In genomic region chr10:62044569-62044968, GRCh38 we compare ENCODE assay signal across 13 cellular contexts.
DNase-seq lines count a peak whose midpoint lies in the region; ATAC-seq, FAIRE-seq and TF ChIP-seq lines count a peak whose summit lies in the region.
"Had no signal": no experiment of that assay in that cellular context is flagged by ENCODE, and none has a peak within 500 bp of the region (broad histone marks: within the 10 kb centered on the region; RNA-seq: fewer than 3 reads in every experiment).

No MANE protein-coding gene starts in this region.

- H3K4me1 ChIP-seq in Panc1 (ENCODE audit: control insufficient read depth, insufficient read depth, low read length) = peaks cover 75% of the 10 kb centered on the region
- H3K4me1 ChIP-seq in endothelial cell of umbilical vein (ENCODE audit: control insufficient read depth, extremely low read depth, insufficient read depth, low read length) = peaks cover 38% of the 10 kb centered on the region

- no TSS peak for BruUV-seq in Panc1 (replicated peaks; lab: Mats Ljungman, UMichigan)
- no TSS peak for BruUV-seq in endothelial cell of umbilical vein (replicated peaks; lab: Mats Ljungman, UMichigan)

- CTCF ChIA-PET in activated naive CD4-positive, alpha-beta T cell treated with anti-CD3 and anti-CD28 coated beads for 36 hours (lab: Charles Lee) = no interaction called here
- CTCF ChIA-PET in Panc1 (lab: Charles Lee) (interaction anchor here (0.6 to 0.7 kb wide), 2 partner anchors 220 to 949 kb away, joined by 3 to 5 read pairs; no protein-coding TSS in a partner anchor), endothelial cell of umbilical vein (lab: Charles Lee) (interaction anchor here (14.6 kb wide), 1 partner anchor 203 kb away, joined by 468 read pairs; no protein-coding TSS in a partner anchor)

- H3K27me3 Mint-ChIP-seq in activated naive CD4-positive, alpha-beta T cell treated with anti-CD3 and anti-CD28 coated beads for 36 hours (ENCODE audit: low read depth) = no peaks in the 10 kb centered on the region
- H3K27me3 Mint-ChIP-seq in stimulated activated naive B cell treated with anti-CD40 and anti-IgM and Interleukin-4, amounts not matched to agents 10 μg/mL and 1 μg/mL and 100 μg/mL, for 72 hours = no peaks in the 10 kb centered on the region

- POLR2A ChIA-PET in Panc1 (lab: Charles Lee) (no interaction called here), endothelial cell of umbilical vein (lab: Charles Lee) (no interaction called here)

- H3K9ac ChIP-seq in endothelial cell of umbilical vein (replicated peaks; ENCODE audit: extremely low read depth, insufficient read depth, low read length) = no peak overlapping the region

- intact Hi-C loops in activated naive CD4-positive, alpha-beta T cell treated with anti-CD3 and anti-CD28 coated beads for 36 hours (cut with micrococcal nuclease) = loop anchor here (10.0 kb wide), 1 partner anchor 1090 kb away; the partner anchor contains the start of gene NRBF2
- intact Hi-C loops in Panc1 (cut with micrococcal nuclease; ENCODE audit: unreplicated experiment) (no loop called here), endothelial cell of umbilical vein (cut with micrococcal nuclease) (no loop called here)

- no peak for ATAC-seq in Panc1
- no peak for ATAC-seq in stimulated activated naive B cell treated with anti-CD40 and anti-IgM and Interleukin-4, amounts not matched to agents 10 μg/mL and 1 μg/mL and 100 μg/mL, for 72 hours (replicated peaks)
- no peak for ATAC-seq in HG03378 (IDR thresholded peaks at IDR 0.05; ENCODE audit: unreplicated experiment)
- ATAC-seq in HG02623 (IDR thresholded peaks at IDR 0.05; ENCODE audit: unreplicated experiment) = no peak

- in situ Hi-C loops in Panc1 (cut with HindIII; ENCODE audit: low pct_unique_long_range_greater_than_20kb, low sequenced_read_pairs) = no loop called here

- H3K9me3 Mint-ChIP-seq in activated naive CD4-positive, alpha-beta T cell treated with anti-CD3 and anti-CD28 coated beads for 36 hours = no peaks in the 10 kb centered on the region
- peaks cover 7 to 9% of the 10 kb centered on the region in 2 donors for H3K9me3 Mint-ChIP-seq in stimulated activated naive B cell treated with anti-CD40 and anti-IgM and Interleukin-4, amounts not matched to agents 10 μg/mL and 1 μg/mL and 100 μg/mL, for 72 hours
- H3K9me3 Mint-ChIP-seq: nephron progenitor cell had no signal

- no peak for TF ChIP-seq POLR2A in endothelial cell of umbilical vein (IDR thresholded peaks at IDR 0.05; ENCODE audit: low read depth, low read length)

- FAIRE-seq in endothelial cell of umbilical vein (lab: Jason Lieb, UNC) = no peak
- FAIRE-seq: endometrium had no signal

- peak overlapping the region; percentile 1 for H3K4me3 Mint-ChIP-seq in activated naive CD4-positive, alpha-beta T cell treated with anti-CD3 and anti-CD28 coated beads for 36 hours
- peak overlapping the region; percentile 17 to 37 for H3K4me3 Mint-ChIP-seq in stimulated activated naive B cell treated with anti-CD40 and anti-IgM and Interleukin-4, amounts not matched to agents 10 μg/mL and 1 μg/mL and 100 μg/mL, for 72 hours
- H3K4me3 Mint-ChIP-seq: nephron progenitor cell had no signal

- no peaks in the 10 kb centered on the region for H3K79me2 ChIP-seq in endothelial cell of umbilical vein (ENCODE audit: control insufficient read depth, insufficient read depth, low read length)

- no peak for TF ChIP-seq CTCF in Panc1 (IDR thresholded peaks at IDR 0.05)
- no peak for TF ChIP-seq CTCF in endothelial cell of umbilical vein (IDR thresholded peaks at IDR 0.05; ENCODE audit: extremely low read depth in 1 of 2, insufficient read depth in 1 of 2, low read depth in 1 of 2, low read length in 2 of 2)

- H4K20me1 ChIP-seq in endothelial cell of umbilical vein (replicated peaks; ENCODE audit: control insufficient read depth, extremely low read depth, insufficient read depth, low read length) = no peaks in the 10 kb centered on the region

- no peak overlapping the region for H3K4me2 ChIP-seq in endothelial cell of umbilical vein (ENCODE audit: insufficient read depth, low read length)

- dilution Hi-C loops in endothelial cell of umbilical vein (cut with MboI; ENCODE audit: extremely low pct_ligation_motif_present, low sequenced_read_pairs) = no loop called here

- H2AFZ ChIP-seq in endothelial cell of umbilical vein (ENCODE audit: low read depth, low read length) = no peak overlapping the region

- no peaks in the 10 kb centered on the region for H3K27me3 ChIP-seq in Panc1 (ENCODE audit: control insufficient read depth, insufficient read depth, low read length)
- no peaks in the 10 kb centered on the region for H3K27me3 ChIP-seq in endothelial cell of umbilical vein (ENCODE audit: control insufficient read depth in 2 of 2, insufficient read depth in 2 of 2, low read length in 2 of 2)

- no peaks in the 10 kb centered on the region for H3K36me3 ChIP-seq in Panc1 (ENCODE audit: control insufficient read depth, insufficient read depth, low read length)
- H3K36me3 ChIP-seq in endothelial cell of umbilical vein (ENCODE audit: control insufficient read depth in 2 of 2, extremely low read depth in 1 of 2, insufficient read depth in 2 of 2, low read length in 2 of 2) = no peaks in the 10 kb centered on the region

- H3K4me3 ChIP-seq in Panc1 (ENCODE audit: low read depth in 2 of 2, low read length in 2 of 2) (no peak overlapping the region), endothelial cell of umbilical vein (replicated peaks in 1 of 3; ENCODE audit: insufficient read depth in 1 of 3, low read depth in 1 of 3, low read length in 3 of 3) (no peak overlapping the region)

- peaks cover 92% of the 10 kb centered on the region for H3K4me1 Mint-ChIP-seq in activated naive CD4-positive, alpha-beta T cell treated with anti-CD3 and anti-CD28 coated beads for 36 hours (ENCODE audit: low read depth)
- H3K4me1 Mint-ChIP-seq in stimulated activated naive B cell treated with anti-CD40 and anti-IgM and Interleukin-4, amounts not matched to agents 10 μg/mL and 1 μg/mL and 100 μg/mL, for 72 hours = peaks cover 64 to 98% of the 10 kb centered on the region in 2 donors

- no peaks in the 10 kb centered on the region for H3K9me1 ChIP-seq in endothelial cell of umbilical vein (replicated peaks; ENCODE audit: control insufficient read depth, extremely low read depth, insufficient read depth, low read length)

- peak overlapping the region; percentile 87 for H3K27ac ChIP-seq in Panc1 (ENCODE audit: low read length)
- no peak overlapping the region for H3K27ac ChIP-seq in endothelial cell of umbilical vein (ENCODE audit: insufficient read depth, low read depth, low read length)

- peak overlapping the region; percentile 100 for H3K27ac Mint-ChIP-seq in activated naive CD4-positive, alpha-beta T cell treated with anti-CD3 and anti-CD28 coated beads for 36 hours
- H3K27ac Mint-ChIP-seq in stimulated activated naive B cell treated with anti-CD40 and anti-IgM and Interleukin-4, amounts not matched to agents 10 μg/mL and 1 μg/mL and 100 μg/mL, for 72 hours = peak overlapping the region; percentile 96
- H3K27ac Mint-ChIP-seq: nephron progenitor cell had no signal

- no peak for DNase-seq in activated naive CD4-positive, alpha-beta T cell treated with anti-CD3 and anti-CD28 coated beads for 36 hours
- no peak for DNase-seq in activated naive CD4-positive, alpha-beta T cell treated with Interleukin-2 at 50 U/mL for 16 hours
- DNase-seq in Panc1 (ENCODE audit: low read depth, low spot score) (no peak), endothelial cell of umbilical vein (ENCODE audit: low read depth, low spot score) (peak; percentile 30), NCI-H1092 treated with DMSO at 0.1 percent for 48 hours (lab: John Stamatoyannopoulos, UW) (no peak)
- no peak for DNase-seq in stimulated activated naive B cell treated with anti-CD40 and anti-IgM and Interleukin-4, amounts not matched to agents 10 μg/mL and 1 μg/mL and 100 μg/mL, for 72 hours
- DNase-seq: activated CD4-positive, alpha-beta T cell treated with anti-CD3 and anti-CD28 coated beads, Interleukin-2, amount 50 U/mL, for 1 hour; aorta; NCI-H2171 treated with DMSO at 0.1 percent for 48 hours; nephron progenitor cell had no signal

- peaks cover 63% of the 10 kb centered on the region for H3K36me3 Mint-ChIP-seq in activated naive CD4-positive, alpha-beta T cell treated with anti-CD3 and anti-CD28 coated beads for 36 hours (ENCODE audit: low read depth)
- H3K36me3 Mint-ChIP-seq in stimulated activated naive B cell treated with anti-CD40 and anti-IgM and Interleukin-4, amounts not matched to agents 10 μg/mL and 1 μg/mL and 100 μg/mL, for 72 hours = peaks cover 52 to 76% of the 10 kb centered on the region in 2 donors

- H3K9me3 ChIP-seq in Panc1 (ENCODE audit: control insufficient read depth, insufficient read depth, low read depth, low read length) = no peaks in the 10 kb centered on the region
- no peaks in the 10 kb centered on the region for H3K9me3 ChIP-seq in endothelial cell of umbilical vein (replicated peaks; ENCODE audit: control insufficient read depth, insufficient read depth, low read length)

TF ChIP-seq in endothelial cell of umbilical vein, 7 proteins besides CTCF, POLR2A, EP300 and RAD21:
- no peak for TF ChIP-seq FOS (IDR thresholded peaks at IDR 0.05; ENCODE audit: borderline replicate concordance, insufficient read depth, low read length)
- no peak for TF ChIP-seq POLR2AphosphoS5 (IDR thresholded peaks at IDR 0.05; ENCODE audit: insufficient read depth, low read depth, low read length)
- TF ChIP-seq MAX (IDR thresholded peaks at IDR 0.05; ENCODE audit: insufficient read depth, insufficient read length) = no peak
- TF ChIP-seq EZH2 (IDR thresholded peaks at IDR 0.05; ENCODE audit: borderline replicate concordance, low read depth, low read length, severe bottlenecking) = no peak
- TF ChIP-seq JUN (IDR thresholded peaks at IDR 0.05; ENCODE audit: borderline replicate concordance, insufficient read depth, insufficient read length, low read depth) = no peak
- no peak for TF ChIP-seq GATA2 (IDR thresholded peaks at IDR 0.05; ENCODE audit: insufficient read depth, insufficient read length, low read depth, low read length)
- no peak for TF ChIP-seq MYC (IDR thresholded peaks at IDR 0.05; ENCODE audit: low read depth, low read length)
TF ChIP-seq in endothelial cell of umbilical vein: peak in this region for 0.
